ENCODE assay signal across 1 cellular context in the genomic region with DNA sequence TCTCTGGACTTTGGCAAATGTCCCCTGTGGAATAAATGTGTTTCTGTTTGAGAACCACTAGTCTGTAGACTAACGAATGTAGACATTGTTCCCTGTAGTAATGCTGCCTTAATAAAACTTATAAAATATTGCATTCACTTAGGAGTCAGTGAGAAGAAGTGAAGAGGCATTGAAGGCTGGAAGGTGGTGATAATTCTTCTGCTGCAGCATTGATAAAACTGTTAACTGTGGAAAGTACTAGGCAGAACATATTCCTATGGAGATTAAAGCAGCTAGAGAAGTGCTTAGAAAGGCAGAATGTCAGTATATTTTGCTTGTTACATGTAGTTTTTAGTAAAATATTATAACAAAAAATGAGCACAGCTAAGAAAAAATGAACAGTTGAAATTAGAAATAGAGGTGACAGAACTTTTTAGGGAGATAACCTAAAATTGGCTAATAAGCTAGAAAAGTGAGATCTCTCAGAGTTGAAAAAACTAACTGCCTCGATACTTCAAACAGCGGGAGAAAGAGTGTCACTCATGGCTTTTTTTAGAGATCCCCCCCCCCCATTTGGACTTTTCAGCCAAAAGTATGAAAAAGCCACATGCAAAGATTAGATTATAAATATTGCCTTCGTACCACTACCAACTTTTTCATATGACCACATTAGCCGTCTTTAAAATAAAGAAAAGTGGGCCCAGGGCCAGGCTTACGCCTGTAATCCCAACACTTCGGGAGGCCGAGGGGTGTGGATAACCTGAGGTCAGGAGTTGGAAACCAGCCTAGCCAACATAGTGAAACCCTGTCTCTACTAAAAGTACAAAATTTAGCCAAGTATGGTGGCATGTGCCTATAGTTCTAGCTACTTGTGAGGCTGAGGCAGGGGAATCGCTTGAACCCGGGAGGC.
TF ChIP-seq lines count a peak whose summit lies in the region.

No MANE protein-coding gene starts in this region.

TF ChIP-seq in K562, 482 proteins besides CTCF, POLR2A, EP300 and RAD21 (continued from another document and continues in another):
- TF ChIP-seq ESRRA (IDR thresholded peaks at IDR 0.05; ENCODE audit: borderline replicate concordance, low read depth) = no peak
- TF ChIP-seq DPF2 (IDR thresholded peaks at IDR 0.05) = peak; percentile 84
- TF ChIP-seq TEAD1 (CRISPR knock-in tag; IDR thresholded peaks at IDR 0.05) = no peak
- TF ChIP-seq, protein P1, sequence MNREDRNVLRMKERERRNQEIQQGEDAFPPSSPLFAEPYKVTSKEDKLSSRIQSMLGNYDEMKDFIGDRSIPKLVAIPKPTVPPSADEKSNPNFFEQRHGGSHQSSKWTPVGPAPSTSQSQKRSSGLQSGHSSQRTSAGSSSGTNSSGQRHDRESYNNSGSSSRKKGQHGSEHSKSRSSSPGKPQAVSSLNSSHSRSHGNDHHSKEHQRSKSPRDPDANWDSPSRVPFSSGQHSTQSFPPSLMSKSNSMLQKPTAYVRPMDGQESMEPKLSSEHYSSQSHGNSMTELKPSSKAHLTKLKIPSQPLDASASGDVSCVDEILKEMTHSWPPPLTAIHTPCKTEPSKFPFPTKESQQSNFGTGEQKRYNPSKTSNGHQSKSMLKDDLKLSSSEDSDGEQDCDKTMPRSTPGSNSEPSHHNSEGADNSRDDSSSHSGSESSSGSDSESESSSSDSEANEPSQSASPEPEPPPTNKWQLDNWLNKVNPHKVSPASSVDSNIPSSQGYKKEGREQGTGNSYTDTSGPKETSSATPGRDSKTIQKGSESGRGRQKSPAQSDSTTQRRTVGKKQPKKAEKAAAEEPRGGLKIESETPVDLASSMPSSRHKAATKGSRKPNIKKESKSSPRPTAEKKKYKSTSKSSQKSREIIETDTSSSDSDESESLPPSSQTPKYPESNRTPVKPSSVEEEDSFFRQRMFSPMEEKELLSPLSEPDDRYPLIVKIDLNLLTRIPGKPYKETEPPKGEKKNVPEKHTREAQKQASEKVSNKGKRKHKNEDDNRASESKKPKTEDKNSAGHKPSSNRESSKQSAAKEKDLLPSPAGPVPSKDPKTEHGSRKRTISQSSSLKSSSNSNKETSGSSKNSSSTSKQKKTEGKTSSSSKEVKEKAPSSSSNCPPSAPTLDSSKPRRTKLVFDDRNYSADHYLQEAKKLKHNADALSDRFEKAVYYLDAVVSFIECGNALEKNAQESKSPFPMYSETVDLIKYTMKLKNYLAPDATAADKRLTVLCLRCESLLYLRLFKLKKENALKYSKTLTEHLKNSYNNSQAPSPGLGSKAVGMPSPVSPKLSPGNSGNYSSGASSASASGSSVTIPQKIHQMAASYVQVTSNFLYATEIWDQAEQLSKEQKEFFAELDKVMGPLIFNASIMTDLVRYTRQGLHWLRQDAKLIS (CRISPR knock-in tag; IDR thresholded peaks at IDR 0.05) = no peak
- no peak for TF ChIP-seq RBBP5 (IDR thresholded peaks at IDR 0.05; ENCODE audit: borderline replicate concordance, insufficient read depth, low read length, poor library complexity, severe bottlenecking)
- TF ChIP-seq NCOR1 (IDR thresholded peaks at IDR 0.05) = peak; percentile 89
- no peak for TF ChIP-seq TARDBP (IDR thresholded peaks at IDR 0.05)
- TF ChIP-seq FOS (IDR thresholded peaks at IDR 0.05; ENCODE audit: extremely low read depth, insufficient read length) = no peak
- TF ChIP-seq ZBTB8A (IDR thresholded peaks at IDR 0.05; ENCODE audit: partially characterized antibody) = no peak
- TF ChIP-seq, protein P2, sequence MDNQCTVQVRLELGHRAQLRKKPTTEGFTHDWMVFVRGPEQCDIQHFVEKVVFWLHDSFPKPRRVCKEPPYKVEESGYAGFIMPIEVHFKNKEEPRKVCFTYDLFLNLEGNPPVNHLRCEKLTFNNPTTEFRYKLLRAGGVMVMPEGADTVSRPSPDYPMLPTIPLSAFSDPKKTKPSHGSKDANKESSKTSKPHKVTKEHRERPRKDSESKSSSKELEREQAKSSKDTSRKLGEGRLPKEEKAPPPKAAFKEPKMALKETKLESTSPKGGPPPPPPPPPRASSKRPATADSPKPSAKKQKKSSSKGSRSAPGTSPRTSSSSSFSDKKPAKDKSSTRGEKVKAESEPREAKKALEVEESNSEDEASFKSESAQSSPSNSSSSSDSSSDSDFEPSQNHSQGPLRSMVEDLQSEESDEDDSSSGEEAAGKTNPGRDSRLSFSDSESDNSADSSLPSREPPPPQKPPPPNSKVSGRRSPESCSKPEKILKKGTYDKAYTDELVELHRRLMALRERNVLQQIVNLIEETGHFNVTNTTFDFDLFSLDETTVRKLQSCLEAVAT (IDR thresholded peaks at IDR 0.05) = no peak
- TF ChIP-seq, protein P3, sequence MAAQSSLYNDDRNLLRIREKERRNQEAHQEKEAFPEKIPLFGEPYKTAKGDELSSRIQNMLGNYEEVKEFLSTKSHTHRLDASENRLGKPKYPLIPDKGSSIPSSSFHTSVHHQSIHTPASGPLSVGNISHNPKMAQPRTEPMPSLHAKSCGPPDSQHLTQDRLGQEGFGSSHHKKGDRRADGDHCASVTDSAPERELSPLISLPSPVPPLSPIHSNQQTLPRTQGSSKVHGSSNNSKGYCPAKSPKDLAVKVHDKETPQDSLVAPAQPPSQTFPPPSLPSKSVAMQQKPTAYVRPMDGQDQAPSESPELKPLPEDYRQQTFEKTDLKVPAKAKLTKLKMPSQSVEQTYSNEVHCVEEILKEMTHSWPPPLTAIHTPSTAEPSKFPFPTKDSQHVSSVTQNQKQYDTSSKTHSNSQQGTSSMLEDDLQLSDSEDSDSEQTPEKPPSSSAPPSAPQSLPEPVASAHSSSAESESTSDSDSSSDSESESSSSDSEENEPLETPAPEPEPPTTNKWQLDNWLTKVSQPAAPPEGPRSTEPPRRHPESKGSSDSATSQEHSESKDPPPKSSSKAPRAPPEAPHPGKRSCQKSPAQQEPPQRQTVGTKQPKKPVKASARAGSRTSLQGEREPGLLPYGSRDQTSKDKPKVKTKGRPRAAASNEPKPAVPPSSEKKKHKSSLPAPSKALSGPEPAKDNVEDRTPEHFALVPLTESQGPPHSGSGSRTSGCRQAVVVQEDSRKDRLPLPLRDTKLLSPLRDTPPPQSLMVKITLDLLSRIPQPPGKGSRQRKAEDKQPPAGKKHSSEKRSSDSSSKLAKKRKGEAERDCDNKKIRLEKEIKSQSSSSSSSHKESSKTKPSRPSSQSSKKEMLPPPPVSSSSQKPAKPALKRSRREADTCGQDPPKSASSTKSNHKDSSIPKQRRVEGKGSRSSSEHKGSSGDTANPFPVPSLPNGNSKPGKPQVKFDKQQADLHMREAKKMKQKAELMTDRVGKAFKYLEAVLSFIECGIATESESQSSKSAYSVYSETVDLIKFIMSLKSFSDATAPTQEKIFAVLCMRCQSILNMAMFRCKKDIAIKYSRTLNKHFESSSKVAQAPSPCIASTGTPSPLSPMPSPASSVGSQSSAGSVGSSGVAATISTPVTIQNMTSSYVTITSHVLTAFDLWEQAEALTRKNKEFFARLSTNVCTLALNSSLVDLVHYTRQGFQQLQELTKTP (IDR thresholded peaks at IDR 0.05; ENCODE audit: low read depth in 1 of 2, partially characterized antibody in 2 of 2) = peak in 1 of 2 experiments; percentile 13
- no peak for TF ChIP-seq PYGO2 (tag; IDR thresholded peaks at IDR 0.05)
- TF ChIP-seq KLF13 (tag; IDR thresholded peaks at IDR 0.05; ENCODE audit: borderline replicate concordance, low read depth) = no peak
- TF ChIP-seq FIP1L1 (IDR thresholded peaks at IDR 0.05; ENCODE audit: low read depth, low read length, poor library complexity, severe bottlenecking) = no peak
- no peak for TF ChIP-seq ZBTB26 (CRISPR knock-in tag; IDR thresholded peaks at IDR 0.05)
- TF ChIP-seq MTF1 (CRISPR knock-in tag; IDR thresholded peaks at IDR 0.05; ENCODE audit: borderline replicate concordance) = no peak
- no peak for TF ChIP-seq ZNF217 (CRISPR knock-in tag; IDR thresholded peaks at IDR 0.05)
- no peak for TF ChIP-seq HEY1 (CRISPR knock-in tag; IDR thresholded peaks at IDR 0.05; ENCODE audit: borderline replicate concordance)
- no peak for TF ChIP-seq HNRNPLL (IDR thresholded peaks at IDR 0.05; ENCODE audit: low read depth, low read length, poor library complexity, severe bottlenecking)
- TF ChIP-seq NFXL1 (CRISPR knock-in tag; IDR thresholded peaks at IDR 0.05) = no peak
- no peak for TF ChIP-seq SRSF7 (optimal IDR thresholded peaks at IDR 0.05; ENCODE audit: low read depth, low read length)
- TF ChIP-seq L3MBTL2 (IDR thresholded peaks at IDR 0.05) = peak; percentile 62
- no peak for TF ChIP-seq RNF2 (IDR thresholded peaks at IDR 0.05)
- no peak for TF ChIP-seq TFAM (CRISPR knock-in tag; conservative IDR thresholded peaks at IDR 0.05)
- TF ChIP-seq, protein P4, sequence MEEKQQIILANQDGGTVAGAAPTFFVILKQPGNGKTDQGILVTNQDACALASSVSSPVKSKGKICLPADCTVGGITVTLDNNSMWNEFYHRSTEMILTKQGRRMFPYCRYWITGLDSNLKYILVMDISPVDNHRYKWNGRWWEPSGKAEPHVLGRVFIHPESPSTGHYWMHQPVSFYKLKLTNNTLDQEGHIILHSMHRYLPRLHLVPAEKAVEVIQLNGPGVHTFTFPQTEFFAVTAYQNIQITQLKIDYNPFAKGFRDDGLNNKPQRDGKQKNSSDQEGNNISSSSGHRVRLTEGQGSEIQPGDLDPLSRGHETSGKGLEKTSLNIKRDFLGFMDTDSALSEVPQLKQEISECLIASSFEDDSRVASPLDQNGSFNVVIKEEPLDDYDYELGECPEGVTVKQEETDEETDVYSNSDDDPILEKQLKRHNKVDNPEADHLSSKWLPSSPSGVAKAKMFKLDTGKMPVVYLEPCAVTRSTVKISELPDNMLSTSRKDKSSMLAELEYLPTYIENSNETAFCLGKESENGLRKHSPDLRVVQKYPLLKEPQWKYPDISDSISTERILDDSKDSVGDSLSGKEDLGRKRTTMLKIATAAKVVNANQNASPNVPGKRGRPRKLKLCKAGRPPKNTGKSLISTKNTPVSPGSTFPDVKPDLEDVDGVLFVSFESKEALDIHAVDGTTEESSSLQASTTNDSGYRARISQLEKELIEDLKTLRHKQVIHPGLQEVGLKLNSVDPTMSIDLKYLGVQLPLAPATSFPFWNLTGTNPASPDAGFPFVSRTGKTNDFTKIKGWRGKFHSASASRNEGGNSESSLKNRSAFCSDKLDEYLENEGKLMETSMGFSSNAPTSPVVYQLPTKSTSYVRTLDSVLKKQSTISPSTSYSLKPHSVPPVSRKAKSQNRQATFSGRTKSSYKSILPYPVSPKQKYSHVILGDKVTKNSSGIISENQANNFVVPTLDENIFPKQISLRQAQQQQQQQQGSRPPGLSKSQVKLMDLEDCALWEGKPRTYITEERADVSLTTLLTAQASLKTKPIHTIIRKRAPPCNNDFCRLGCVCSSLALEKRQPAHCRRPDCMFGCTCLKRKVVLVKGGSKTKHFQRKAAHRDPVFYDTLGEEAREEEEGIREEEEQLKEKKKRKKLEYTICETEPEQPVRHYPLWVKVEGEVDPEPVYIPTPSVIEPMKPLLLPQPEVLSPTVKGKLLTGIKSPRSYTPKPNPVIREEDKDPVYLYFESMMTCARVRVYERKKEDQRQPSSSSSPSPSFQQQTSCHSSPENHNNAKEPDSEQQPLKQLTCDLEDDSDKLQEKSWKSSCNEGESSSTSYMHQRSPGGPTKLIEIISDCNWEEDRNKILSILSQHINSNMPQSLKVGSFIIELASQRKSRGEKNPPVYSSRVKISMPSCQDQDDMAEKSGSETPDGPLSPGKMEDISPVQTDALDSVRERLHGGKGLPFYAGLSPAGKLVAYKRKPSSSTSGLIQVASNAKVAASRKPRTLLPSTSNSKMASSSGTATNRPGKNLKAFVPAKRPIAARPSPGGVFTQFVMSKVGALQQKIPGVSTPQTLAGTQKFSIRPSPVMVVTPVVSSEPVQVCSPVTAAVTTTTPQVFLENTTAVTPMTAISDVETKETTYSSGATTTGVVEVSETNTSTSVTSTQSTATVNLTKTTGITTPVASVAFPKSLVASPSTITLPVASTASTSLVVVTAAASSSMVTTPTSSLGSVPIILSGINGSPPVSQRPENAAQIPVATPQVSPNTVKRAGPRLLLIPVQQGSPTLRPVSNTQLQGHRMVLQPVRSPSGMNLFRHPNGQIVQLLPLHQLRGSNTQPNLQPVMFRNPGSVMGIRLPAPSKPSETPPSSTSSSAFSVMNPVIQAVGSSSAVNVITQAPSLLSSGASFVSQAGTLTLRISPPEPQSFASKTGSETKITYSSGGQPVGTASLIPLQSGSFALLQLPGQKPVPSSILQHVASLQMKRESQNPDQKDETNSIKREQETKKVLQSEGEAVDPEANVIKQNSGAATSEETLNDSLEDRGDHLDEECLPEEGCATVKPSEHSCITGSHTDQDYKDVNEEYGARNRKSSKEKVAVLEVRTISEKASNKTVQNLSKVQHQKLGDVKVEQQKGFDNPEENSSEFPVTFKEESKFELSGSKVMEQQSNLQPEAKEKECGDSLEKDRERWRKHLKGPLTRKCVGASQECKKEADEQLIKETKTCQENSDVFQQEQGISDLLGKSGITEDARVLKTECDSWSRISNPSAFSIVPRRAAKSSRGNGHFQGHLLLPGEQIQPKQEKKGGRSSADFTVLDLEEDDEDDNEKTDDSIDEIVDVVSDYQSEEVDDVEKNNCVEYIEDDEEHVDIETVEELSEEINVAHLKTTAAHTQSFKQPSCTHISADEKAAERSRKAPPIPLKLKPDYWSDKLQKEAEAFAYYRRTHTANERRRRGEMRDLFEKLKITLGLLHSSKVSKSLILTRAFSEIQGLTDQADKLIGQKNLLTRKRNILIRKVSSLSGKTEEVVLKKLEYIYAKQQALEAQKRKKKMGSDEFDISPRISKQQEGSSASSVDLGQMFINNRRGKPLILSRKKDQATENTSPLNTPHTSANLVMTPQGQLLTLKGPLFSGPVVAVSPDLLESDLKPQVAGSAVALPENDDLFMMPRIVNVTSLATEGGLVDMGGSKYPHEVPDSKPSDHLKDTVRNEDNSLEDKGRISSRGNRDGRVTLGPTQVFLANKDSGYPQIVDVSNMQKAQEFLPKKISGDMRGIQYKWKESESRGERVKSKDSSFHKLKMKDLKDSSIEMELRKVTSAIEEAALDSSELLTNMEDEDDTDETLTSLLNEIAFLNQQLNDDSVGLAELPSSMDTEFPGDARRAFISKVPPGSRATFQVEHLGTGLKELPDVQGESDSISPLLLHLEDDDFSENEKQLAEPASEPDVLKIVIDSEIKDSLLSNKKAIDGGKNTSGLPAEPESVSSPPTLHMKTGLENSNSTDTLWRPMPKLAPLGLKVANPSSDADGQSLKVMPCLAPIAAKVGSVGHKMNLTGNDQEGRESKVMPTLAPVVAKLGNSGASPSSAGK (IDR thresholded peaks at IDR 0.05) = peak; percentile 63; the same call in 1 of the 2 replicates
- TF ChIP-seq ELF1 (tag; IDR thresholded peaks at IDR 0.05) = no peak
- no peak for TF ChIP-seq CEBPG (CRISPR knock-in tag; IDR thresholded peaks at IDR 0.05)
- TF ChIP-seq CEBPG (tag; conservative IDR thresholded peaks at IDR 0.05 in 1 of 2, IDR thresholded peaks at IDR 0.05 in 1 of 2) = no peak
- TF ChIP-seq FOXJ2 (tag; IDR thresholded peaks at IDR 0.05) = no peak
- peak; percentile 30; the same call in 1 of the 2 replicates for TF ChIP-seq CREB1 (IDR thresholded peaks at IDR 0.05)
- no peak for TF ChIP-seq CREB1 (CRISPR knock-in tag; IDR thresholded peaks at IDR 0.05)
